In the genomic region with DNA sequence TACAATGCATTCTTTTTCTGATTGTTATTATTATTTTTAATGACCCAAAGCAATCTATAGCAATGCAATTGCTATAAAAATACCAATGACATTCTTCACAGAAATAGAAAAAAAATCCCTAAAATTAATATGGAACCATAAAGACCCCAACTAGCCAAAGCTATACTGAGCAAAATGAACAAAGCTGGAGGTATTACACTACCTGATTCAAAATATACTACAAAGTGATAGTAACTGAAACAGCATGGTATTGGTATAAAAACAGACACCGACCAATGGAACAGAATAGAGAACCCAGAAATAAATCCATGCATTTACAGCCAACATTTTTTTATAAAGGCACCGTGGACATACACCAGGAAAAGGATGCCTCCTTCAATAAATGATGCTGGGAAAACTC, we compare ENCODE assay signal across 1 cellular context.
TF ChIP-seq lines count a peak whose summit lies in the region.

No MANE protein-coding gene starts in this region.

TF ChIP-seq in endothelial cell of umbilical vein, 7 proteins besides CTCF, POLR2A, EP300 and RAD21 (continued from another document):
- no peak for TF ChIP-seq GATA2 (IDR thresholded peaks at IDR 0.05; ENCODE audit: insufficient read depth, insufficient read length, low read depth, low read length)
- TF ChIP-seq POLR2AphosphoS5 (IDR thresholded peaks at IDR 0.05; ENCODE audit: insufficient read depth, low read depth, low read length) = no peak
- TF ChIP-seq FOS (IDR thresholded peaks at IDR 0.05; ENCODE audit: borderline replicate concordance, insufficient read depth, low read length) = no peak
TF ChIP-seq in endothelial cell of umbilical vein: peak in this region for 0.
